33 cellular contexts compared by ENCODE assay signal in the genomic region with DNA sequence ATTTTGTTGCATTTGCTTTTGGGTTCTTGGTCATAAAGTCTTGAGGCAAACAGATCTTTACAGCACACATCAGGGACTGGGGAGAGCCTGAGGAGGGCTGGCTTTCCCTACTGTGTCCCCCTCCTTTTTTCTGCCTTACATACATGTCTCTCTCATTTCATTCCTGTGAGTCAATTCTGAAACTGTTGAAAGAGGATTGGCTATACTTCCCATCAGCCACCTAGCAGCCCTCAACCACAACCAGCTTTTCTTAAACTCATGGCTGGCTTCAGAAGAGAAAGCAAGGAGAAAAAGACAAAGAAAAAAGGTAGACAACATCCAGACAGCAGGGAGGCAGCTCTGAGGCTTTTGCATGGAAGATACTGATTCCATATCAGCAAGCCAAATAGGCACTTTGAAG.
"Had no signal": no experiment of that assay in that cellular context is flagged by ENCODE, and none has a peak within 500 bp of the region (broad histone marks: within the 10 kb centered on the region; RNA-seq: fewer than 3 reads in every experiment).

No MANE protein-coding gene starts in this region.

- ATAC-seq: activated CD8-positive, alpha-beta memory T cell treated with anti-CD3 and anti-CD28 coated beads, Interleukin-2, amount 10 ng/mL, durations not matched to agents 7 days and 5 days; activated naive CD8-positive, alpha-beta T cell treated with anti-CD3 and anti-CD28 coated beads, Interleukin-2, amount 50 U/mL, for 24 hours; K562; PC-3 had no signal

- H3K4me1 ChIP-seq: Peyer's patch, SJCRH30 had no signal

- H3K27me3 ChIP-seq: MG63, Peyer's patch, SJCRH30 had no signal

- H3K27ac ChIP-seq: Peyer's patch, RWPE1, SJCRH30, SK-N-MC, WERI-Rb-1 had no signal

- H3K4me3 ChIP-seq: K562, MG63, Peyer's patch, SJCRH30, SK-N-MC had no signal

- H3K9me3 ChIP-seq: MG63, Peyer's patch, SJCRH30 had no signal

- DNase-seq: activated CD4-positive, alpha-beta memory T cell treated with anti-CD3 and anti-CD28 coated beads, Interleukin-2, amount 10 ng/mL, durations not matched to agents 7 days and 5 days; activated CD4-positive, alpha-beta T cell treated with anti-CD3 and anti-CD28 coated beads for 1 hour; activated CD4-positive, alpha-beta T cell treated with anti-CD3 and anti-CD28 coated beads for 48 hours; activated CD4-positive, CD25-positive, alpha-beta regulatory T cell; activated CD8-positive, alpha-beta memory T cell treated with anti-CD3 and anti-CD28 coated beads for 24 hours; activated CD8-positive, alpha-beta memory T cell treated with anti-CD3 and anti-CD28 coated beads, Interleukin-2, amount 10 ng/mL, durations not matched to agents 7 days and 5 days; activated CD8-positive, alpha-beta memory T cell treated with anti-CD3 and anti-CD28 coated beads, Interleukin-2, amount 50 U/mL, for 48 hours; activated effector memory CD4-positive, alpha-beta T cell treated with Interleukin-2 at 50 U/mL for 16 hours; activated naive CD4-positive, alpha-beta T cell treated with anti-CD3 and anti-CD28 coated beads, Interleukin-2, amount 10 ng/mL, durations not matched to agents 7 days and 5 days; activated naive CD8-positive, alpha-beta T cell treated with anti-CD3 and anti-CD28 coated beads, Interleukin-2, amount 50 U/mL, for 24 hours; activated T-cell treated with anti-CD3 and anti-CD28 coated beads, Interleukin-2, amount 50 U/mL, for 48 hours; anterior cingulate cortex; Karpas-422; MG63; MV-4-11; NCI-H1092; NCI-H1436 treated with DMSO at 0.1 percent for 48 hours; NCI-H1694 treated with DMSO at 0.1 percent for 48 hours; NCI-H2029; NCI-H2171; NCI-H510A; NCI-H526; NCI-H748 treated with DMSO at 0.1 percent for 48 hours; NK-92 treated with Interleukin-12 subunit alpha and Interleukin-12 subunit beta, amount 100 ng/mL, for 24 hours; PC-3; Peyer's patch; Right ventricle myocardium superior; SJCRH30; T1000; WERI-Rb-1 had no signal

- H3K36me3 ChIP-seq: MG63, Peyer's patch, SJCRH30, WERI-Rb-1 had no signal
